ENCODE assay signal across 16 cellular contexts in the genomic region with DNA sequence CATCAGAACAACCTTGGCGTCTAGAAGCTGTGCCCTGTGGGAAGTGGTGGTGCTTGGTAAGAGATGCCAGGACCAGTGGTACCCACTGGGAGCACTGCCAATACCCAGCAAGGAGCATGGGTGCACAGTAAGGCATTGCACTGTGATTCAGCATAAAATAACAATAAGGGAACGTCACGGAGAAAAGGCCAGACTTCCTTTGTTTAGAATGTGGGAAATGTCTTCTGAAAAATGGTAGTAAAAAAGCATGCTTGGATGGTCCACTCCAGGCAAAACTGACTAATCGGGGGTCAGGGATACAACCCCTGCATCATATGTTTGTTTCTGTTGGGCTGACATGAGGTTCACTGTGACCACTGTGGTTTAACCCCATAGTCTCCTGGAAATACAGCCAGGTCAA. TPM values are rescaled to one million over a fixed set of nuclear protein-coding genes. Genes with fewer than 3 reads are reported as not detected.
A peak's percentile ranks its signal among the peaks of the same experiment; 100 is the strongest.
DNase-seq lines count a peak whose midpoint lies in the region; ATAC-seq and TF ChIP-seq lines count a peak whose summit lies in the region.
"Had no signal": no experiment of that assay in that cellular context is flagged by ENCODE, and none has a peak within 500 bp of the region (broad histone marks: within the 10 kb centered on the region; RNA-seq: fewer than 3 reads in every experiment).

No MANE protein-coding gene starts in this region.

- no peaks in the 10 kb centered on the region for H3K9me3 Mint-ChIP-seq in HFFc6
- no peaks in the 10 kb centered on the region for H3K9me3 Mint-ChIP-seq in activated CD8-positive, alpha-beta memory T cell treated with anti-CD3 and anti-CD28 coated beads, Interleukin-2, amount 10 ng/mL, durations not matched to agents 7 days and 5 days (ENCODE audit: low read depth)
- H3K9me3 Mint-ChIP-seq: activated T-cell treated with anti-CD3 and anti-CD28 coated beads, Interleukin-2, amount 50 U/mL, for 4 hours; nephron had no signal

- H3K27me3 Mint-ChIP-seq in HFFc6 (ENCODE audit: insufficient read depth), result peaks cover 14% of the 10 kb centered on the region
- H3K27me3 Mint-ChIP-seq in activated CD8-positive, alpha-beta memory T cell treated with anti-CD3 and anti-CD28 coated beads, Interleukin-2, amount 10 ng/mL, durations not matched to agents 7 days and 5 days, result peaks cover 34% of the 10 kb centered on the region

- H3K9me3 ChIP-seq in HAP-1, result no peaks in the 10 kb centered on the region

- CTCF ChIA-PET in activated CD8-positive, alpha-beta memory T cell treated with anti-CD3 and anti-CD28 coated beads, Interleukin-2, amount 10 ng/mL, durations not matched to agents 7 days and 5 days (lab: Charles Lee), result no interaction called here

- no peak overlapping the region for H3K4me3 ChIP-seq in fibroblast of pulmonary artery (replicated peaks; ENCODE audit: low read depth, low read length)
- no peak overlapping the region for H3K4me3 ChIP-seq in HAP-1
- H3K4me3 ChIP-seq: skin epidermis had no signal

- H3K4me1 Mint-ChIP-seq in HFFc6 (ENCODE audit: low read depth), result peaks cover 29% of the 10 kb centered on the region
- no peaks in the 10 kb centered on the region for H3K4me1 Mint-ChIP-seq in activated CD8-positive, alpha-beta memory T cell treated with anti-CD3 and anti-CD28 coated beads, Interleukin-2, amount 10 ng/mL, durations not matched to agents 7 days and 5 days
- H3K4me1 Mint-ChIP-seq: nephron had no signal

- no peak for ATAC-seq in activated CD8-positive, alpha-beta memory T cell treated with anti-CD3 and anti-CD28 coated beads, Interleukin-2, amount 10 ng/mL, durations not matched to agents 7 days and 5 days
- ATAC-seq: activated T-cell treated with anti-CD3 and anti-CD28 coated beads, Interleukin-2, amount 50 U/mL, for 4 hours; left ventricle myocardium superior had no signal

- DNase-seq in HFFc6 (no peak), fibroblast of pulmonary artery (ENCODE audit: low read depth) (peak; percentile 60), smooth muscle cell of the brain vasculature (ENCODE audit: low read depth, low spot score) (peak; percentile 62), cerebellar nuclear complex (lab: John Stamatoyannopoulos, UW) (no peak), HAP-1 (ENCODE audit: low spot score in 2 of 2) (no peak), DMS 273 (lab: John Stamatoyannopoulos, UW; ENCODE audit: unreplicated experiment) (no peak)
- no peak for DNase-seq in activated CD8-positive, alpha-beta memory T cell treated with anti-CD3 and anti-CD28 coated beads, Interleukin-2, amount 10 ng/mL, durations not matched to agents 7 days and 5 days
- DNase-seq: activated T-cell treated with anti-CD3 and anti-CD28 coated beads, Interleukin-2, amount 50 U/mL, for 4 hours; amniotic stem cell; effector CD4-positive, alpha-beta T cell; head of caudate nucleus; left ventricle myocardium superior; NCI-H1930 had no signal

- no peaks in the 10 kb centered on the region for H3K27me3 ChIP-seq in HAP-1 (ENCODE audit: low read depth)

- H3K4me3 Mint-ChIP-seq in HFFc6, result no peak overlapping the region
- H3K4me3 Mint-ChIP-seq in activated CD8-positive, alpha-beta memory T cell treated with anti-CD3 and anti-CD28 coated beads, Interleukin-2, amount 10 ng/mL, durations not matched to agents 7 days and 5 days, result no peak overlapping the region
- H3K4me3 Mint-ChIP-seq: activated T-cell treated with anti-CD3 and anti-CD28 coated beads, Interleukin-2, amount 50 U/mL, for 4 hours; nephron had no signal

- H3K27ac Mint-ChIP-seq in HFFc6, result peak overlapping the region; percentile 10; the same call in 1 of the 2 replicates
- no peak overlapping the region for H3K27ac Mint-ChIP-seq in activated CD8-positive, alpha-beta memory T cell treated with anti-CD3 and anti-CD28 coated beads, Interleukin-2, amount 10 ng/mL, durations not matched to agents 7 days and 5 days
- H3K27ac Mint-ChIP-seq: nephron had no signal

- TF ChIP-seq CTCF in HFFc6 (IDR thresholded peaks at IDR 0.05) (no peak), VCaP (conservative IDR thresholded peaks at IDR 0.05) (no peak), fibroblast of pulmonary artery (IDR thresholded peaks at IDR 0.05; ENCODE audit: low read length, missing control alignments) (no peak)

- no peaks in the 10 kb centered on the region for H3K36me3 Mint-ChIP-seq in HFFc6 (ENCODE audit: low read depth)
- no peaks in the 10 kb centered on the region for H3K36me3 Mint-ChIP-seq in activated CD8-positive, alpha-beta memory T cell treated with anti-CD3 and anti-CD28 coated beads, Interleukin-2, amount 10 ng/mL, durations not matched to agents 7 days and 5 days

- in situ Hi-C loops in HAP-1 (cut with MboI; ENCODE audit: low sequenced_read_pairs), result no loop called here

- H3K27ac ChIP-seq in VCaP, result peak overlapping the region; percentile 62
- H3K27ac ChIP-seq: skin epidermis had no signal

- no peaks in the 10 kb centered on the region for H3K36me3 ChIP-seq in HAP-1 (replicated peaks)

- H3K4me1 ChIP-seq in HAP-1, result no peaks in the 10 kb centered on the region

RNA-seq across cellular contexts. Expression of a gene that starts 14.7 kb away (rescaled TPM):
- total RNA-seq in HFFc6 (2021; fragmentation: NEBNext Ultra II Directional; extraction: Animal tissue kit (Norgen Biotek cat#: 25700)), result 1 to 10 TPM; 4.1 to 6.3 (median 4.9) TPM
- 10 to 100 TPM; 10.9 to 12.6 TPM for total RNA-seq in activated CD8-positive, alpha-beta memory T cell treated with anti-CD3 and anti-CD28 coated beads, Interleukin-2, amount 10 ng/mL, durations not matched to agents 7 days and 5 days

RNA-seq across cellular contexts. Expression of a gene that starts 46.1 kb away (rescaled TPM):
- not detected for total RNA-seq in HFFc6 (2021; fragmentation: NEBNext Ultra II Directional; extraction: Animal tissue kit (Norgen Biotek cat#: 25700))
- not detected for total RNA-seq in activated CD8-positive, alpha-beta memory T cell treated with anti-CD3 and anti-CD28 coated beads, Interleukin-2, amount 10 ng/mL, durations not matched to agents 7 days and 5 days
- total RNA-seq: activated T-cell treated with anti-CD3 and anti-CD28 coated beads, Interleukin-2, amount 50 U/mL, for 4 hours had no signal

Comparison
In these comparisons a context has a peak if more than half of its experiments do, and no peak if none do; other contexts are left out.
1. DNase-seq: peak in fibroblast of pulmonary artery (single experiment) and smooth muscle cell of the brain vasculature (single experiment); none in HFFc6 (single experiment), cerebellar nuclear complex (0 of 2), HAP-1 (0 of 2), activated CD8-positive, alpha-beta memory T cell treated with anti-CD3 and anti-CD28 coated beads, Interleukin-2, amount 10 ng/mL, durations not matched to agents 7 days and 5 days (single experiment) and DMS 273 (single experiment).